In genomic region chr17:76567634-76568432, GRCh38 we compare ENCODE assay signal across 9 cellular contexts. TPM values are rescaled to one million over a fixed set of nuclear protein-coding genes. Genes with fewer than 3 reads are reported as not detected.
DNase-seq lines count a peak whose midpoint lies in the region; ATAC-seq lines count a peak whose summit lies in the region.
"Had no signal": no experiment of that assay in that cellular context is flagged by ENCODE, and none has a peak within 500 bp of the region (broad histone marks: within the 10 kb centered on the region; RNA-seq: fewer than 3 reads in every experiment).

No MANE protein-coding gene starts in this region.

- intact Hi-C loops in CD4-positive, alpha-beta memory T cell (cut with micrococcal nuclease) = no loop called here
- intact Hi-C loops in naive thymus-derived CD4-positive, alpha-beta T cell (cut with micrococcal nuclease) = no loop called here

- no peaks in the 10 kb centered on the region for H3K27me3 Mint-ChIP-seq in CD4-positive, alpha-beta memory T cell
- no peaks in the 10 kb centered on the region for H3K27me3 Mint-ChIP-seq in activated naive CD8-positive, alpha-beta T cell treated with anti-CD3 and anti-CD28 coated beads, Interleukin-2, amount 50 U/mL, for 24 hours
- H3K27me3 Mint-ChIP-seq in naive thymus-derived CD4-positive, alpha-beta T cell = peaks cover 0 to 5% (median 0%) of the 10 kb centered on the region in 5 donors

- POLR2A ChIA-PET in CD4-positive, alpha-beta memory T cell (lab: Charles Lee; ENCODE audit: partially characterized antibody) = interaction anchor here (0.8 to 3.2 kb wide), 7 partner anchors 10 to 589 kb away, joined by 3 to 23 read pairs (median 3); partner anchors contain the start of genes ACOX1, ST6GALNAC2 and TEN1
- POLR2A ChIA-PET in naive thymus-derived CD4-positive, alpha-beta T cell (lab: Charles Lee) = interaction anchor here (1.1 kb wide), 1 partner anchor 17 kb away, joined by 3 read pairs; no protein-coding TSS in a partner anchor

- peaks cover 3% of the 10 kb centered on the region for H3K4me1 ChIP-seq in CD4-positive, alpha-beta memory T cell (ENCODE audit: insufficient read depth, low read length)
- H3K4me1 ChIP-seq in naive thymus-derived CD4-positive, alpha-beta T cell (ENCODE audit: control insufficient read depth in 2 of 2, insufficient read depth in 2 of 2, low read length in 2 of 2) = no peaks in the 10 kb centered on the region

- CTCF ChIA-PET in CD4-positive, alpha-beta memory T cell (lab: Charles Lee; ENCODE audit: partially characterized antibody) = interaction anchor here (1.2 to 3.0 kb wide), 6 partner anchors 10 to 114 kb away, joined by 3 to 13 read pairs (median 7); partner anchors contain the start of gene ST6GALNAC2
- CTCF ChIA-PET in naive thymus-derived CD4-positive, alpha-beta T cell (lab: Charles Lee) = no interaction called here

- H3K27ac ChIP-seq in CD4-positive, alpha-beta memory T cell (ENCODE audit: low read depth, low read length) = no peak overlapping the region
- no peak overlapping the region for H3K27ac ChIP-seq in naive thymus-derived CD4-positive, alpha-beta T cell (ENCODE audit: low read depth, low read length)

- ATAC-seq in activated naive CD8-positive, alpha-beta T cell treated with anti-CD3 and anti-CD28 coated beads, Interleukin-2, amount 50 U/mL, for 24 hours = peak; percentile 6
- peak; percentile 62 for ATAC-seq in naive thymus-derived CD4-positive, alpha-beta T cell

- no peak for DNase-seq in CD4-positive, alpha-beta memory T cell
- peak; percentile 65 for DNase-seq in KBM-7
- no peak for DNase-seq in activated naive CD8-positive, alpha-beta T cell treated with anti-CD3 and anti-CD28 coated beads, Interleukin-2, amount 50 U/mL, for 24 hours
- no peak for DNase-seq in naive thymus-derived CD4-positive, alpha-beta T cell
- DNase-seq in midbrain (lab: John Stamatoyannopoulos, UW) = no peak
- no peak for DNase-seq in 8988T
- DNase-seq in NCI-H2227 treated with DMSO at 0.1 percent for 48 hours (lab: John Stamatoyannopoulos, UW) = no peak
- DNase-seq in stimulated activated CD8-positive, alpha-beta memory T cell treated with anti-CD3 and anti-CD28 coated beads, Interleukin-4, amount 100 ng/mL, for 48 hours = no peak

- H3K9me3 ChIP-seq in CD4-positive, alpha-beta memory T cell (ENCODE audit: control insufficient read depth in 1 of 2, low read length in 2 of 2) = no peaks in the 10 kb centered on the region
- no peaks in the 10 kb centered on the region for H3K9me3 ChIP-seq in naive thymus-derived CD4-positive, alpha-beta T cell (ENCODE audit: control insufficient read depth in 2 of 3, low read length in 3 of 3)

- no peaks in the 10 kb centered on the region for H3K9me3 Mint-ChIP-seq in CD4-positive, alpha-beta memory T cell
- H3K9me3 Mint-ChIP-seq in activated naive CD8-positive, alpha-beta T cell treated with anti-CD3 and anti-CD28 coated beads, Interleukin-2, amount 50 U/mL, for 24 hours = no peaks in the 10 kb centered on the region
- no peaks in the 10 kb centered on the region for H3K9me3 Mint-ChIP-seq in naive thymus-derived CD4-positive, alpha-beta T cell

- peaks cover 24 to 47% (median 32%) of the 10 kb centered on the region in 4 donors for H3K4me1 Mint-ChIP-seq in CD4-positive, alpha-beta memory T cell
- peaks cover 43% of the 10 kb centered on the region for H3K4me1 Mint-ChIP-seq in activated naive CD8-positive, alpha-beta T cell treated with anti-CD3 and anti-CD28 coated beads, Interleukin-2, amount 50 U/mL, for 24 hours
- peaks cover 16 to 34% (median 20%) of the 10 kb centered on the region in 7 donors for H3K4me1 Mint-ChIP-seq in naive thymus-derived CD4-positive, alpha-beta T cell

- no peak overlapping the region for H3K4me3 ChIP-seq in CD4-positive, alpha-beta memory T cell (ENCODE audit: low read length in 2 of 2)
- no peak overlapping the region for H3K4me3 ChIP-seq in naive thymus-derived CD4-positive, alpha-beta T cell (ENCODE audit: low read length)

- H3K27ac Mint-ChIP-seq in CD4-positive, alpha-beta memory T cell = peak overlapping the region; percentile 24 to 88 (median 60)
- H3K27ac Mint-ChIP-seq in activated naive CD8-positive, alpha-beta T cell treated with anti-CD3 and anti-CD28 coated beads, Interleukin-2, amount 50 U/mL, for 24 hours = peak overlapping the region; percentile 45
- H3K27ac Mint-ChIP-seq in naive thymus-derived CD4-positive, alpha-beta T cell = no peak overlapping the region

- peaks cover 19% of the 10 kb centered on the region for H3K36me3 ChIP-seq in CD4-positive, alpha-beta memory T cell (ENCODE audit: insufficient read depth, low read length)
- H3K36me3 ChIP-seq in naive thymus-derived CD4-positive, alpha-beta T cell (ENCODE audit: control insufficient read depth in 2 of 3, insufficient read depth in 3 of 3, low read length in 3 of 3) = peaks cover 0 to 26% (median 3%) of the 10 kb centered on the region in 3 experiments

- no peaks in the 10 kb centered on the region for H3K27me3 ChIP-seq in CD4-positive, alpha-beta memory T cell (ENCODE audit: insufficient read depth, low read length)
- no peaks in the 10 kb centered on the region for H3K27me3 ChIP-seq in naive thymus-derived CD4-positive, alpha-beta T cell (ENCODE audit: control insufficient read depth in 2 of 2, insufficient read depth in 2 of 2, low read length in 2 of 2)

- peaks cover 26 to 34% of the 10 kb centered on the region in 2 donors for H3K36me3 Mint-ChIP-seq in CD4-positive, alpha-beta memory T cell
- H3K36me3 Mint-ChIP-seq in activated naive CD8-positive, alpha-beta T cell treated with anti-CD3 and anti-CD28 coated beads, Interleukin-2, amount 50 U/mL, for 24 hours (ENCODE audit: low read depth) = peaks cover 32% of the 10 kb centered on the region
- peaks cover 3 to 27% (median 15%) of the 10 kb centered on the region in 5 donors for H3K36me3 Mint-ChIP-seq in naive thymus-derived CD4-positive, alpha-beta T cell

- peak overlapping the region in 1 of 8 donors; percentile 23 for H3K4me3 Mint-ChIP-seq in CD4-positive, alpha-beta memory T cell
- H3K4me3 Mint-ChIP-seq in activated naive CD8-positive, alpha-beta T cell treated with anti-CD3 and anti-CD28 coated beads, Interleukin-2, amount 50 U/mL, for 24 hours = no peak overlapping the region
- H3K4me3 Mint-ChIP-seq in naive thymus-derived CD4-positive, alpha-beta T cell = peak overlapping the region in 1 of 10 donors; percentile 66

- in situ Hi-C loops in KBM-7 (cut with MboI; ENCODE audit: low pct_unique_long_range_greater_than_20kb, low sequenced_read_pairs) = no loop called here

RNA-seq across cellular contexts. Expression of gene ST6GALNAC2, which starts 17.8 kb away (rescaled TPM):
- total RNA-seq in CD4-positive, alpha-beta memory T cell = 1 to 10 TPM; 3.3 to 3.6 TPM
- 1 to 10 TPM in 1 of 2 donors, under 1 TPM in 1; 0.95 to 2.4 TPM for polyA plus RNA-seq in CD4-positive, alpha-beta memory T cell
- 1 to 10 TPM in 1 of 5 experiments, under 1 TPM in 2, not detected in 2; 0.48 to 7.5 (median 0.58) TPM for total RNA-seq in naive thymus-derived CD4-positive, alpha-beta T cell
- polyA plus RNA-seq in naive thymus-derived CD4-positive, alpha-beta T cell = not detected
- total RNA-seq: HT1080 had no signal

RNA-seq across cellular contexts. Expression of gene PRCD, which starts 28.0 kb away (rescaled TPM):
- not detected for total RNA-seq in CD4-positive, alpha-beta memory T cell
- polyA plus RNA-seq in CD4-positive, alpha-beta memory T cell = not detected
- total RNA-seq in naive thymus-derived CD4-positive, alpha-beta T cell = not detected
- polyA plus RNA-seq in naive thymus-derived CD4-positive, alpha-beta T cell = 1 to 10 TPM in 1 of 2 donors, not detected in 1; 1.3 TPM
- total RNA-seq: HT1080 had no signal

RNA-seq across cellular contexts. Expression of gene CYGB, which starts 30.3 kb away (rescaled TPM):
- total RNA-seq in CD4-positive, alpha-beta memory T cell = not detected
- polyA plus RNA-seq in CD4-positive, alpha-beta memory T cell = not detected
- not detected for total RNA-seq in naive thymus-derived CD4-positive, alpha-beta T cell
- under 1 TPM; 0.33 to 0.35 TPM for polyA plus RNA-seq in naive thymus-derived CD4-positive, alpha-beta T cell

Comparison
In these comparisons a context has a peak if more than half of its experiments do, and no peak if none do; other contexts are left out.
1. H3K27ac Mint-ChIP-seq: peak in CD4-positive, alpha-beta memory T cell (7 of 7) and activated naive CD8-positive, alpha-beta T cell treated with anti-CD3 and anti-CD28 coated beads, Interleukin-2, amount 50 U/mL, for 24 hours (single experiment); none in naive thymus-derived CD4-positive, alpha-beta T cell (0 of 9).